ENCODE assay signal across 1 cellular context in genomic region chr5:78482948-78483347, GRCh38.
TF ChIP-seq lines count a peak whose summit lies in the region.

No MANE protein-coding gene starts in this region.

TF ChIP-seq in H1, 55 proteins besides CTCF, POLR2A, EP300 and RAD21:
- TF ChIP-seq JUN (IDR thresholded peaks at IDR 0.05; ENCODE audit: low read depth, low read length) (no peak), TEAD4 (IDR thresholded peaks at IDR 0.05; ENCODE audit: low read depth, low read length) (no peak), SIX5 (IDR thresholded peaks at IDR 0.05; ENCODE audit: low read depth, low read length) (no peak), TCF12 (IDR thresholded peaks at IDR 0.05; ENCODE audit: low read depth, low read length) (no peak), SP4 (IDR thresholded peaks at IDR 0.05; ENCODE audit: low read length) (no peak), ATF3 (IDR thresholded peaks at IDR 0.05; ENCODE audit: insufficient read depth, low read depth, low read length) (no peak), ZNF274 (IDR thresholded peaks at IDR 0.05; ENCODE audit: borderline replicate concordance, extremely low read depth, low read length) (no peak)
